In the genomic region with DNA sequence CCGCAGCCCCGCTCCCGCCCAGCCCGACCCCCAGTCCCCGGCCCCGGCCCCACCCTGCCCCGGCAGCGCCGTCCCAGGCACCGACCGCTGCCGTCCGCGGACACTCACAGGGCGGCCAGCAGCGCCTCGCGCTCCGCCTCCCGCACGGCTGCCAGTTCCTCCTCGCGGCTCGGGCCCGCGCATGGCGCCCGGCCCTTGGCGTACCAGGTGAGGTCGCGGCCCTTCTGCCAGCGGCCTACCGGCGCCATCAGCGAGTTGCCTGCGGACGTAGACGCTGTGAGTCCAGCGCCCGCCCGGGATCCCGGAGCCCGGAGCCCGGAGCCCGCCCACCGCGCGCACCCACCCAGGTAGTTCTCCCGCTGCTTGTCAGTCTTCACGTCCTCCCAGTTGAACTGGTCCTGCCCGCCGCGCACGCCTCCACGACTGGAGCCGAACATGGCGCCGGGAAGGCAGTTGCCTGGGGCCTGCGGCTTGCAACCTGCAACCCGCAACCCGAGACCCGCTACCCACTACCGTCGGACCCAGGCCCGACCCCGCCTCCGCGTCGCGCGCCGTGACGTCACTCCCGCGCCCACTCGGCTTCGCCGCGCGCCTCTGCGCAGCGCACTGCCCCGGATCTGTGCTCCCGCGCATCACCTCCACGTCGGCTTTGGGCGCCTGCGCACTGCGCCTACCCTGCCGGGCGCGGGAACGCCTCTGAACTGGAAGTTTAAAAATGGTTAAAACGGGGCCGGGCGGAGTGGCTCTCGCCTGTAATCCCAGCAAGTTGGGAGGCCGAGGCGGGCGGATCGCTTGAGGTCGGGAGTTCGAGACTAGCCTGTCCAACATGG, we compare ENCODE assay signal across 8 cellular contexts. TPM values are rescaled to one million over a fixed set of nuclear protein-coding genes. Genes with fewer than 3 reads are reported as not detected.
DNase-seq lines count a peak whose midpoint lies in the region; ATAC-seq and TF ChIP-seq lines count a peak whose summit lies in the region.

A gene (minus strand): TSS at position 535 of the 830 bp plus-strand sequence. CDS start 98 bp downstream, at position 437.

- CTCF ChIA-PET in AG04450 (lab: Charles Lee) = no interaction called here

- H3K27me3 ChIP-seq in AG04450 (ENCODE audit: control insufficient read depth, insufficient read depth, low read length) = no peaks in the 10 kb centered on the region

- peak within 1 kb of the TSS; percentile 39 for H3K27ac ChIP-seq in AG04450 (ENCODE audit: low read depth, low read length)
- H3K27ac ChIP-seq in VCaP = peak within 1 kb of the TSS; percentile 62
- peak within 1 kb of the TSS; percentile 45 to 95 (median 87) for H3K27ac ChIP-seq in skin epidermis

- in situ Hi-C loops in T47D (cut with HindIII; ENCODE audit: low pct_unique_long_range_greater_than_20kb, low sequenced_read_pairs) = no loop called here

- no peaks in the 10 kb centered on the region; the same call in 1 of the 2 replicates for H3K9me3 ChIP-seq in AG04450 (ENCODE audit: control insufficient read depth, insufficient read depth, low read length)
- H3K9me3 ChIP-seq in iPS-18c (ENCODE audit: control insufficient read depth, insufficient read depth, low read length) = no peaks in the 10 kb centered on the region

- POLR2A ChIA-PET in AG04450 (lab: Yijun Ruan, JAX) = no interaction called here

- H3K4me3 ChIP-seq in AG04450 (ENCODE audit: low read depth, low read length) = peak within 1 kb of the TSS; percentile 84
- H3K4me3 ChIP-seq in iPS-18c (ENCODE audit: insufficient read depth, low read depth, low read length) = peak within 1 kb of the TSS; percentile 90
- peak within 1 kb of the TSS; percentile 80 to 99 (median 88) for H3K4me3 ChIP-seq in skin epidermis

- ATAC-seq in GM18909 (IDR thresholded peaks at IDR 0.05; ENCODE audit: poor library complexity, unreplicated experiment) (peak; percentile 74), HG03159 (IDR thresholded peaks at IDR 0.05; ENCODE audit: unreplicated experiment) (peak; percentile 71)

- TF ChIP-seq CTCF in AG04450 (IDR thresholded peaks at IDR 0.05; ENCODE audit: low read depth, low read length) (no peak), VCaP (conservative IDR thresholded peaks at IDR 0.05) (no peak)

- DNase-seq in AG04450 (ENCODE audit: low read depth, low spot score) = peak; percentile 72
- DNase-seq in NCI-H2227 (lab: John Stamatoyannopoulos, UW; ENCODE audit: unreplicated experiment) = peak; percentile 98
- DNase-seq in T47D (ENCODE audit: low read depth in 1 of 2, low spot score in 1 of 2) = peak; percentile 97 to 99

RNA-seq across cellular contexts. Expression of the gene that starts here (rescaled TPM):
- polyA plus RNA-seq in AG04450 (2011; rRNA removed) = 3.6 and 4.4 TPM in 2 replicates
- 0.51 and 0.70 TPM in 2 replicates for polyA minus RNA-seq in AG04450 (2011; rRNA and poly(A)+ RNA removed)

Comparison
In these comparisons a context has a peak if more than half of its experiments do, and no peak if none do; other contexts are left out.
1. Peak in every context shown above with its lines: DNase-seq, ATAC-seq, H3K4me3 ChIP-seq and H3K27ac ChIP-seq.